In the genomic region with DNA sequence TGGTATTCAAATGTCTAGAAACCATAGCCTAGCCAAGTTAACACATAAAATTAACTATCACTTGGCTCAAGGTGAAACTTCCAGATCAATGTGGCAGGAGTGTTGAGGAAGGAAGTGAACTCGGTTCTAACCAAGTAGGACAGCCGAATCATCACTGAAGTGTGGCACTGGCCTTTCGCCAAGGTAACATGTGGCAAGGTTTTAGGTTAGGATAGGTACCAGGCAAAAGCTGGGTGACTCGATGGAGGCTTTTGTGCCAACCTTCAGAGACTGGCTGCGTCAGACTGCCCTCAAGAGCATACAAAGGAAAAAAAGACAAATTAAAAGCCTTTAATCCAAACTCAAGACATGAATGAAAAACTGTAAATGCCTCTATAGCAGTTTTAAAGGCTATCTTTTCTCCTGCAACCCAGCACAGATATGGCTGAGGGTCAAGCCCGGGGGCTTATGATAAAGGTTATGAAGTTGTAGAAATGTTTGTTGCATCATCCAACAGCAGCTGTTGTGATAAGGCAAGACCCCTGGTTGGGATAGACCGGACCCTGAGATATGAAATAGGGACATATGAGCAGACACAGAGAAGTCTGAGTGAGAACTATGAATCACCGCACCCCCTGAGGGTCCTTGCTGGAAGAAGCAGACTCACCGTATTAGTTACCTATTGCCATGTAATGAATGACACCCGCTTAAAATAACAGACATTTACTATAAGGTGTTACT, we compare ENCODE assay signal across 1 cellular context.
TF ChIP-seq lines count a peak whose summit lies in the region.

No MANE protein-coding gene starts in this region.

TF ChIP-seq in IMR-90, 13 proteins besides CTCF, POLR2A, EP300 and RAD21:
- TF ChIP-seq CHD1 (IDR thresholded peaks at IDR 0.05; ENCODE audit: low read depth, low read length) (no peak), SMC3 (IDR thresholded peaks at IDR 0.05; ENCODE audit: low read depth, low read length) (no peak), NFE2L2 (IDR thresholded peaks at IDR 0.05; ENCODE audit: low read depth, low read length) (no peak), MAZ (IDR thresholded peaks at IDR 0.05; ENCODE audit: borderline replicate concordance, low read depth, low read length) (no peak), RFX5 (IDR thresholded peaks at IDR 0.05; ENCODE audit: low read depth, low read length) (no peak), MXI1 (IDR thresholded peaks at IDR 0.05; ENCODE audit: borderline replicate concordance, low read depth, low read length) (no peak), RCOR1 (IDR thresholded peaks at IDR 0.05; ENCODE audit: insufficient replicate concordance, low read length) (no peak), CEBPB (IDR thresholded peaks at IDR 0.05; ENCODE audit: low read depth, low read length) (no peak), BHLHE40 (IDR thresholded peaks at IDR 0.05; ENCODE audit: low read depth, low read length) (no peak), MAFK (IDR thresholded peaks at IDR 0.05; ENCODE audit: low read depth, low read length) (no peak), FOS (IDR thresholded peaks at IDR 0.05; ENCODE audit: low read depth, low read length) (no peak)
- TF ChIP-seq, protein P1, sequence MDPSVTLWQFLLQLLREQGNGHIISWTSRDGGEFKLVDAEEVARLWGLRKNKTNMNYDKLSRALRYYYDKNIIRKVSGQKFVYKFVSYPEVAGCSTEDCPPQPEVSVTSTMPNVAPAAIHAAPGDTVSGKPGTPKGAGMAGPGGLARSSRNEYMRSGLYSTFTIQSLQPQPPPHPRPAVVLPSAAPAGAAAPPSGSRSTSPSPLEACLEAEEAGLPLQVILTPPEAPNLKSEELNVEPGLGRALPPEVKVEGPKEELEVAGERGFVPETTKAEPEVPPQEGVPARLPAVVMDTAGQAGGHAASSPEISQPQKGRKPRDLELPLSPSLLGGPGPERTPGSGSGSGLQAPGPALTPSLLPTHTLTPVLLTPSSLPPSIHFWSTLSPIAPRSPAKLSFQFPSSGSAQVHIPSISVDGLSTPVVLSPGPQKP (IDR thresholded peaks at IDR 0.05; ENCODE audit: borderline replicate concordance, low read depth, low read length), result no peak
- TF ChIP-seq, protein P2, sequence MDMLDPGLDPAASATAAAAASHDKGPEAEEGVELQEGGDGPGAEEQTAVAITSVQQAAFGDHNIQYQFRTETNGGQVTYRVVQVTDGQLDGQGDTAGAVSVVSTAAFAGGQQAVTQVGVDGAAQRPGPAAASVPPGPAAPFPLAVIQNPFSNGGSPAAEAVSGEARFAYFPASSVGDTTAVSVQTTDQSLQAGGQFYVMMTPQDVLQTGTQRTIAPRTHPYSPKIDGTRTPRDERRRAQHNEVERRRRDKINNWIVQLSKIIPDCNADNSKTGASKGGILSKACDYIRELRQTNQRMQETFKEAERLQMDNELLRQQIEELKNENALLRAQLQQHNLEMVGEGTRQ (IDR thresholded peaks at IDR 0.05; ENCODE audit: low read depth, low read length), result no peak
